ENCODE assay signal across 9 cellular contexts in the genomic region with DNA sequence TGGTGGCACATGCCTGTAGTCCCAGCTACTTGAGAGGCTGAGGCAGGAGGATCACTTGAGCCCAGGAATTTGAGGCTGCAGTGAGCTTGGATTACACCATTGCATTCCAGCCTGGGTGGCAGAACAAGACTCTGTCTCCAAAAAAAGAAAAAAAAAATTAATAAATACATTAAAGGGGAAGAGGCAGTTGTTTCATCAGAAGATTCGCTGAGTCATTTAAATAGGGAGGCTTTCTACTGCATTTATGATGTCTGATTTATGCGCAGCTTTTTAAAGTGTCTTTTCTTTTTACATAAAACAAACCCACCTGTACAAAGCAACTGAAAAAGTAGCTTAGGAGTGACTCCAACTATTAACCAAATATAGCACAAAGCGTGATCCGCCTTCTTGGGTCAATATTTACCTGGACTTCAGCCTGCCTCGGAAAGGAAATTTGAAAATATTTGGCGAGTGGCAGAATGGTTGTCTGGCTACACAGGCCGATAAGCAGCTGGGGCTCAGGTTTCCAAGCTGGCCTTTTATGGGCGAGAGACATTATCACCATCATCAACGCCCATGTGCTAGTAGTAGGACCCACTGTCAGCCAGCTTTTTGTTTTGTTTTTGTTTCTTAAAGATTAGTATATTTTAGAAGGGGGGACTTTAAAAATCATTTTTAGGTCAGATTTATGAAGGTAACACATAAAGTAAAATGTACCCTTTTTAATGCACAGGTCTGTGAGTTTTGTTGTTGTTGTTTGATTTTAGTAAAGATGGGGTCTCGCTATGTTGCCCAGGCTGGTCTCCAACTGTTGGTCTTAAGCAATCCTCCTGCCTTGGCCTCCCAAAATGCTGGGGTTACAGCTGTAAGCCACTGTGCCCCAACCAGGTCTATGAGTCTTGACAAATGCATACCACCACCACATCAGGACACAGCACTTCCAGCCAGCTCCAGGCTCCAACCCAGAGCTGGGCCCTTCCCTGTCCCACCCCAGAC. TPM values are rescaled to one million over a fixed set of nuclear protein-coding genes. Genes with fewer than 3 reads are reported as not detected.
DNase-seq lines count a peak whose midpoint lies in the region; ATAC-seq and TF ChIP-seq lines count a peak whose summit lies in the region.
"Had no signal": no experiment of that assay in that cellular context is flagged by ENCODE, and none has a peak within 500 bp of the region (broad histone marks: within the 10 kb centered on the region; RNA-seq: fewer than 3 reads in every experiment).

No MANE protein-coding gene starts in this region.

- DNase-seq in T47D (ENCODE audit: low read depth in 1 of 2, low spot score in 1 of 2) (peak; percentile 49 to 77), mammary epithelial cell (no peak), NCI-H774 (lab: John Stamatoyannopoulos, UW) (peak; percentile 87), fibroblast of the aortic adventitia (ENCODE audit: low read depth) (peak; percentile 8), upper lobe of left lung (peak in 1 of 2 donors; percentile 79), inferior parietal cortex (ENCODE audit: extremely low spot score) (no peak)
- no peak for DNase-seq in natural killer cell treated with Interleukin-12 subunit alpha and Interleukin-12 subunit beta and Interleukin-15 and Interleukin-18, amount 100 ng/mL, for 72 hours (ENCODE audit: low spot score)
- DNase-seq: dorsolateral prefrontal cortex had no signal

- WGBS in mammary epithelial cell (ENCODE audit: low coverage, missing lambda C conversion rate): 84% methylated on average over 10 of the region's 10 CpGs
- 57 to 69% methylated on average over 10 of the region's 10 CpGs for WGBS in upper lobe of left lung, 2 donors

- no peak overlapping the region for H3K27ac ChIP-seq in mammary epithelial cell (ENCODE audit: insufficient read depth, low read depth, low read length)
- H3K27ac ChIP-seq in upper lobe of left lung: peak overlapping the region; percentile 25 to 66 (median 48)

- no peak overlapping the region for H3K9ac ChIP-seq in mammary epithelial cell (ENCODE audit: insufficient read depth, low read length)

- no peak overlapping the region for H3K4me2 ChIP-seq in mammary epithelial cell (ENCODE audit: insufficient read depth, low read depth, low read length)

- no peak overlapping the region for H2AFZ ChIP-seq in mammary epithelial cell (ENCODE audit: low read depth, low read length)

- H3K4me1 Mint-ChIP-seq in natural killer cell treated with Interleukin-12 subunit alpha and Interleukin-12 subunit beta and Interleukin-15 and Interleukin-18, amount 100 ng/mL, for 72 hours (ENCODE audit: low read depth in 2 of 2): no peaks in the 10 kb centered on the region

- dilution Hi-C loops in mammary epithelial cell (cut with HindIII; ENCODE audit: low sequenced_read_pairs): no loop called here

- no peaks in the 10 kb centered on the region for H4K20me1 ChIP-seq in mammary epithelial cell (ENCODE audit: insufficient read depth, low read length)

- H3K79me2 ChIP-seq in mammary epithelial cell (ENCODE audit: insufficient read depth, low read length): no peaks in the 10 kb centered on the region

- no peaks in the 10 kb centered on the region for H3K4me1 ChIP-seq in mammary epithelial cell (ENCODE audit: insufficient read depth, low read length)
- H3K4me1 ChIP-seq in upper lobe of left lung: peaks cover 3 to 27% (median 14%) of the 10 kb centered on the region in 4 donors

- H3K4me3 Mint-ChIP-seq in natural killer cell treated with Interleukin-12 subunit alpha and Interleukin-12 subunit beta and Interleukin-15 and Interleukin-18, amount 100 ng/mL, for 72 hours: no peak overlapping the region

- CTCF ChIA-PET in mammary epithelial cell (lab: Charles Lee; ENCODE audit: low non-redundant PET): no interaction called here

- H3K36me3 Mint-ChIP-seq in natural killer cell treated with Interleukin-12 subunit alpha and Interleukin-12 subunit beta and Interleukin-15 and Interleukin-18, amount 100 ng/mL, for 72 hours: no peaks in the 10 kb centered on the region

- no peak for TF ChIP-seq POLR2A in upper lobe of left lung (IDR thresholded peaks at IDR 0.05)

- TF ChIP-seq CTCF in mammary epithelial cell (conservative IDR thresholded peaks at IDR 0.05 in 1 of 2, IDR thresholded peaks at IDR 0.05 in 1 of 2; ENCODE audit: extremely low read depth in 1 of 2, insufficient read depth in 1 of 2, low read depth in 1 of 2, low read length in 2 of 2) (no peak), fibroblast of the aortic adventitia (IDR thresholded peaks at IDR 0.05; ENCODE audit: insufficient read depth, low read length) (no peak), upper lobe of left lung (IDR thresholded peaks at IDR 0.05) (no peak)

- intact Hi-C loops in mammary epithelial cell (cut with micrococcal nuclease): no loop called here

- no peaks in the 10 kb centered on the region for H3K27me3 ChIP-seq in mammary epithelial cell (ENCODE audit: insufficient read depth, low read length)
- H3K27me3 ChIP-seq in upper lobe of left lung: no peaks in the 10 kb centered on the region
- H3K27me3 ChIP-seq: dorsolateral prefrontal cortex had no signal

- H3K36me3 ChIP-seq in mammary epithelial cell (ENCODE audit: insufficient read depth, low read length) (no peaks in the 10 kb centered on the region), upper lobe of left lung (no peaks in the 10 kb centered on the region)

- in situ Hi-C loops in T47D (cut with HindIII; ENCODE audit: low pct_unique_long_range_greater_than_20kb, low sequenced_read_pairs): no loop called here
- in situ Hi-C loops in mammary epithelial cell (cut with MboI; ENCODE audit: low sequenced_read_pairs in 2 of 2): no loop called here

- no peaks in the 10 kb centered on the region for H3K9me3 Mint-ChIP-seq in natural killer cell treated with Interleukin-12 subunit alpha and Interleukin-12 subunit beta and Interleukin-15 and Interleukin-18, amount 100 ng/mL, for 72 hours

- H3K27ac Mint-ChIP-seq in natural killer cell treated with Interleukin-12 subunit alpha and Interleukin-12 subunit beta and Interleukin-15 and Interleukin-18, amount 100 ng/mL, for 72 hours: no peak overlapping the region

- no TSS peak for BruUV-seq in mammary epithelial cell (replicated peaks; lab: Mats Ljungman, UMichigan)

- peak in 1 of 4 donors; percentile 31 for TF ChIP-seq EP300 in upper lobe of left lung (IDR thresholded peaks at IDR 0.05)

- H3K9me3 ChIP-seq in mammary epithelial cell (replicated peaks; ENCODE audit: insufficient read depth, low read length): no peaks in the 10 kb centered on the region
- H3K9me3 ChIP-seq in upper lobe of left lung: no peaks in the 10 kb centered on the region

- H3K4me3 ChIP-seq in mammary epithelial cell (replicated peaks in 1 of 3; ENCODE audit: insufficient read depth in 1 of 3, low read depth in 2 of 3, low read length in 3 of 3) (no peak overlapping the region), fibroblast of the aortic adventitia (ENCODE audit: low read depth, low read length) (no peak overlapping the region), upper lobe of left lung (no peak overlapping the region)
- H3K4me3 ChIP-seq: dorsolateral prefrontal cortex had no signal

- H3K27me3 Mint-ChIP-seq in natural killer cell treated with Interleukin-12 subunit alpha and Interleukin-12 subunit beta and Interleukin-15 and Interleukin-18, amount 100 ng/mL, for 72 hours: no peaks in the 10 kb centered on the region

- ATAC-seq in upper lobe of left lung (ENCODE audit: low FRiP score in 2 of 2) (peak; percentile 27 to 66), GM21786 (IDR thresholded peaks at IDR 0.05; ENCODE audit: unreplicated experiment) (no peak)
- ATAC-seq in natural killer cell treated with Interleukin-12 subunit alpha and Interleukin-12 subunit beta and Interleukin-15 and Interleukin-18, amount 100 ng/mL, for 72 hours: no peak

RNA-seq across cellular contexts. Expression of a gene that starts 42.5 kb away (rescaled TPM):
- 1 to 10 TPM in 1 of 2 donors, not detected in 1; 1.8 TPM for total RNA-seq in mammary epithelial cell
- not detected for polyA plus RNA-seq in mammary epithelial cell
- not detected for polyA minus RNA-seq in mammary epithelial cell
- 0.36 TPM in 1 of 2 replicates, not detected in the other for total RNA-seq in fibroblast of the aortic adventitia (ENCODE audit: low replicate concordance)
- 10 to 100 TPM; 28.5 to 68.1 (median 36.5) TPM for total RNA-seq in upper lobe of left lung
- 1 to 10 TPM; 3.3 to 4.2 TPM for total RNA-seq in natural killer cell treated with Interleukin-12 subunit alpha and Interleukin-12 subunit beta and Interleukin-15 and Interleukin-18, amount 100 ng/mL, for 72 hours

RNA-seq across cellular contexts. Expression of a gene that starts 52.8 kb away (rescaled TPM):
- 10 to 100 TPM; 31.0 to 34.5 TPM for total RNA-seq in mammary epithelial cell
- polyA plus RNA-seq in mammary epithelial cell: 35.9 TPM
- 11.5 TPM for polyA minus RNA-seq in mammary epithelial cell
- total RNA-seq in fibroblast of the aortic adventitia (ENCODE audit: low replicate concordance): 9.0 and 28.4 TPM in 2 replicates
- 10 to 100 TPM; 16.6 to 44.9 (median 32.2) TPM for total RNA-seq in upper lobe of left lung
- 10 to 100 TPM; 22.9 to 35.3 TPM for total RNA-seq in natural killer cell treated with Interleukin-12 subunit alpha and Interleukin-12 subunit beta and Interleukin-15 and Interleukin-18, amount 100 ng/mL, for 72 hours

Comparison
In these comparisons a context has a peak if more than half of its experiments do, and no peak if none do; other contexts are left out.
1. DNase-seq: peak in T47D (2 of 2), NCI-H774 (single experiment) and fibroblast of the aortic adventitia (single experiment); none in mammary epithelial cell (single experiment), inferior parietal cortex (single experiment) and natural killer cell treated with Interleukin-12 subunit alpha and Interleukin-12 subunit beta and Interleukin-15 and Interleukin-18, amount 100 ng/mL, for 72 hours (single experiment).
2. ATAC-seq: peak in upper lobe of left lung (2 of 2); none in GM21786 (single experiment) and natural killer cell treated with Interleukin-12 subunit alpha and Interleukin-12 subunit beta and Interleukin-15 and Interleukin-18, amount 100 ng/mL, for 72 hours (0 of 2).
3. RNA of a gene that starts 42.5 kb away (total RNA-seq): 28.5 to 68.1 TPM in upper lobe of left lung; 3.3 to 4.2 TPM in natural killer cell treated with Interleukin-12 subunit alpha and Interleukin-12 subunit beta and Interleukin-15 and Interleukin-18, amount 100 ng/mL, for 72 hours, 1.8 TPM in mammary epithelial cell and 0.36 TPM in fibroblast of the aortic adventitia; every median in the first group is over 4 times any median in the second.